ENCODE assay signal across 14 cellular contexts in genomic region chr3:149401215-149401925, GRCh38. TPM values are rescaled to one million over a fixed set of nuclear protein-coding genes. Genes with fewer than 3 reads are reported as not detected.
DNase-seq lines count a peak whose midpoint lies in the region; ATAC-seq and TF ChIP-seq lines count a peak whose summit lies in the region.
"Had no signal": no experiment of that assay in that cellular context is flagged by ENCODE, and none has a peak within 500 bp of the region (broad histone marks: within the 10 kb centered on the region; RNA-seq: fewer than 3 reads in every experiment).

No MANE protein-coding gene starts in this region.

- H2AK5ac ChIP-seq in mesenchymal stem cell (ENCODE audit: low read length, severe bottlenecking): no peak overlapping the region

- H2BK5ac ChIP-seq in mesenchymal stem cell (ENCODE audit: low read depth, low read length, poor library complexity, severe bottlenecking): no peak overlapping the region

- no peaks in the 10 kb centered on the region for H3K27me3 Mint-ChIP-seq in Caco-2 (ENCODE audit: insufficient read depth, unreplicated experiment)
- H3K27me3 Mint-ChIP-seq in activated T-cell treated with anti-CD3 and anti-CD28 coated beads, Interleukin-2, amount 50 U/mL, for 24 hours: peaks cover 23% of the 10 kb centered on the region
- peaks cover 9 to 55% of the 10 kb centered on the region in 2 donors for H3K27me3 Mint-ChIP-seq in CD8-positive, alpha-beta memory T cell

- H3K18ac ChIP-seq in mesenchymal stem cell (ENCODE audit: low read depth in 1 of 2, low read length in 2 of 2): peak overlapping the region in 1 of 2 experiments; percentile 57

- H3K4me3 ChIP-seq in Caco-2 (ENCODE audit: low read depth, low read length) (no peak overlapping the region; the same call in 1 of the 2 replicates), colonic mucosa (no peak overlapping the region), mesenchymal stem cell (ENCODE audit: insufficient read depth in 1 of 2, low read depth in 1 of 2, low read length in 2 of 2) (no peak overlapping the region)
- no peak overlapping the region for H3K4me3 ChIP-seq in CD8-positive, alpha-beta memory T cell (ENCODE audit: low read length)
- H3K4me3 ChIP-seq: adrenal gland had no signal

- H3K23ac ChIP-seq in mesenchymal stem cell (ENCODE audit: low read length in 2 of 2): no peak overlapping the region

- no peak for ATAC-seq in GM19324 (IDR thresholded peaks at IDR 0.05; ENCODE audit: low FRiP score, unreplicated experiment)
- ATAC-seq: natural killer cell had no signal

- H4K91ac ChIP-seq in mesenchymal stem cell (ENCODE audit: low read length): peak overlapping the region; percentile 61

- H3K27ac ChIP-seq in colonic mucosa (peak overlapping the region; percentile 0), mesenchymal stem cell (ENCODE audit: low read length, poor library complexity, severe bottlenecking) (no peak overlapping the region)
- no peak overlapping the region for H3K27ac ChIP-seq in CD8-positive, alpha-beta memory T cell (ENCODE audit: low read depth, low read length)
- H3K27ac ChIP-seq: adrenal gland, RWPE1 had no signal

- DNase-seq in Caco-2 (peak; percentile 50 to 53), NCI-H226 (peak; percentile 78), colonic mucosa (peak; percentile 42), mesenchymal stem cell (peak; percentile 65), hypothalamus (lab: John Stamatoyannopoulos, UW) (no peak)
- DNase-seq in activated T-cell treated with anti-CD3 and anti-CD28 coated beads, Interleukin-2, amount 50 U/mL, for 24 hours: no peak
- DNase-seq in CD8-positive, alpha-beta memory T cell: no peak
- DNase-seq: activated CD4-positive, alpha-beta T cell treated with anti-CD3 and anti-CD28 coated beads, Interleukin-2, amount 10 ng/mL, durations not matched to agents 7 days and 5 days; adrenal gland; CD4-positive, CD25-positive, alpha-beta regulatory T cell; glutamatergic neuron; natural killer cell had no signal

- H3K14ac ChIP-seq in mesenchymal stem cell (ENCODE audit: low read length in 2 of 2): no peak overlapping the region

- H3K36me3 ChIP-seq in Caco-2 (ENCODE audit: control insufficient read depth, insufficient read depth, low read length) (no peaks in the 10 kb centered on the region), colonic mucosa (no peaks in the 10 kb centered on the region), mesenchymal stem cell (ENCODE audit: control insufficient read depth in 1 of 2, insufficient read depth in 2 of 2, low read depth in 1 of 2, low read length in 2 of 2) (no peaks in the 10 kb centered on the region)
- no peaks in the 10 kb centered on the region for H3K36me3 ChIP-seq in CD8-positive, alpha-beta memory T cell (ENCODE audit: insufficient read depth, low read length)
- H3K36me3 ChIP-seq: adrenal gland had no signal

- H3K4ac ChIP-seq in mesenchymal stem cell (ENCODE audit: low read depth in 1 of 2, low read length in 2 of 2): peak overlapping the region in 1 of 2 experiments; percentile 73

- no peak overlapping the region for H3K4me2 ChIP-seq in mesenchymal stem cell (ENCODE audit: low read length, poor library complexity, severe bottlenecking)

- H3K4me3 Mint-ChIP-seq in Caco-2 (ENCODE audit: unreplicated experiment): peak overlapping the region; percentile 6
- no peak overlapping the region for H3K4me3 Mint-ChIP-seq in activated T-cell treated with anti-CD3 and anti-CD28 coated beads, Interleukin-2, amount 50 U/mL, for 24 hours
- no peak overlapping the region for H3K4me3 Mint-ChIP-seq in CD8-positive, alpha-beta memory T cell
- H3K4me3 Mint-ChIP-seq: activated CD4-positive, alpha-beta T cell treated with anti-CD3 and anti-CD28 coated beads, Interleukin-2, amount 10 ng/mL, durations not matched to agents 7 days and 5 days; CD4-positive, CD25-positive, alpha-beta regulatory T cell; natural killer cell had no signal

- 0 out of 2 replicates have a peak, but pooled peaks cover 5% of the 10 kb centered on the region for H3K9me3 ChIP-seq in Caco-2
- H3K9me3 ChIP-seq in colonic mucosa: no peaks in the 10 kb centered on the region
- no peaks in the 10 kb centered on the region for H3K9me3 ChIP-seq in mesenchymal stem cell (ENCODE audit: control insufficient read depth, low read length)
- no peaks in the 10 kb centered on the region for H3K9me3 ChIP-seq in CD8-positive, alpha-beta memory T cell (ENCODE audit: low read length)
- H3K9me3 ChIP-seq: adrenal gland had no signal

- no peaks in the 10 kb centered on the region for H3K36me3 Mint-ChIP-seq in Caco-2 (ENCODE audit: insufficient read depth, unreplicated experiment)
- no peaks in the 10 kb centered on the region for H3K36me3 Mint-ChIP-seq in activated T-cell treated with anti-CD3 and anti-CD28 coated beads, Interleukin-2, amount 50 U/mL, for 24 hours (ENCODE audit: low read depth)
- H3K36me3 Mint-ChIP-seq in CD8-positive, alpha-beta memory T cell: no peaks in the 10 kb centered on the region
- H3K36me3 Mint-ChIP-seq: CD4-positive, CD25-positive, alpha-beta regulatory T cell; natural killer cell had no signal

- TF ChIP-seq CTCF in Caco-2 (IDR thresholded peaks at IDR 0.05; ENCODE audit: insufficient read depth in 1 of 2, low read depth in 1 of 2, low read length in 1 of 2, severe bottlenecking in 1 of 2, unreplicated experiment in 1 of 2) (no peak), colonic mucosa (IDR thresholded peaks at IDR 0.05) (no peak)

- intact Hi-C loops in Caco-2 (cut with micrococcal nuclease; ENCODE audit: unreplicated experiment): loop anchor here (1.0 kb wide), 2 partner anchors 8 to 14 kb away; no protein-coding TSS in a partner anchor
- intact Hi-C loops in colonic mucosa (cut with DNase I): no loop called here

- POLR2A ChIA-PET in Caco-2 (lab: Charles Lee): interaction anchor here (0.6 to 1.2 kb wide), 3 partner anchors 14 to 101 kb away, joined by 3 to 4 read pairs (median 4); no protein-coding TSS in a partner anchor
- POLR2A ChIA-PET in CD8-positive, alpha-beta memory T cell (lab: Charles Lee): no interaction called here

- H2BK15ac ChIP-seq in mesenchymal stem cell (ENCODE audit: low read depth, poor library complexity, severe bottlenecking): peak overlapping the region; percentile 48

- H3K4me1 ChIP-seq in Caco-2: peaks cover 33% of the 10 kb centered on the region
- H3K4me1 ChIP-seq in colonic mucosa: no peaks in the 10 kb centered on the region
- no peaks in the 10 kb centered on the region for H3K4me1 ChIP-seq in mesenchymal stem cell (ENCODE audit: control insufficient read depth, insufficient read depth, low read depth, low read length)
- no peaks in the 10 kb centered on the region for H3K4me1 ChIP-seq in CD8-positive, alpha-beta memory T cell (ENCODE audit: insufficient read depth, low read length)
- H3K4me1 ChIP-seq: adrenal gland had no signal

- H2AFZ ChIP-seq in mesenchymal stem cell (ENCODE audit: low read depth, low read length): no peak overlapping the region

- WGBS in mesenchymal stem cell: 42% methylated on average over 3 of the region's 3 CpGs

- H2BK12ac ChIP-seq in mesenchymal stem cell (ENCODE audit: low read length in 2 of 2): peak overlapping the region; percentile 54 to 66

- H4K8ac ChIP-seq in mesenchymal stem cell (ENCODE audit: low read length): peak overlapping the region; percentile 60

- H3K27me3 ChIP-seq in Caco-2 (replicated peaks; ENCODE audit: control insufficient read depth, insufficient read depth, low read length) (no peaks in the 10 kb centered on the region), colonic mucosa (no peaks in the 10 kb centered on the region), mesenchymal stem cell (ENCODE audit: control insufficient read depth in 1 of 2, insufficient read depth in 1 of 2, low read length in 2 of 2) (no peaks in the 10 kb centered on the region)
- no peaks in the 10 kb centered on the region for H3K27me3 ChIP-seq in CD8-positive, alpha-beta memory T cell (ENCODE audit: insufficient read depth, low read length, poor library complexity, severe bottlenecking)
- H3K27me3 ChIP-seq: adrenal gland had no signal

- H3K9ac ChIP-seq in colonic mucosa (ENCODE audit: low read depth in 2 of 2, low read length in 2 of 2) (no peak overlapping the region), mesenchymal stem cell (ENCODE audit: low read length) (no peak overlapping the region)

- H3K9me3 Mint-ChIP-seq in Caco-2 (ENCODE audit: unreplicated experiment): peaks cover 9% of the 10 kb centered on the region
- H3K9me3 Mint-ChIP-seq in activated T-cell treated with anti-CD3 and anti-CD28 coated beads, Interleukin-2, amount 50 U/mL, for 24 hours: no peaks in the 10 kb centered on the region
- no peaks in the 10 kb centered on the region for H3K9me3 Mint-ChIP-seq in CD8-positive, alpha-beta memory T cell
- H3K9me3 Mint-ChIP-seq: activated CD4-positive, alpha-beta T cell treated with anti-CD3 and anti-CD28 coated beads, Interleukin-2, amount 10 ng/mL, durations not matched to agents 7 days and 5 days; natural killer cell had no signal

- H3K79me1 ChIP-seq in mesenchymal stem cell (replicated peaks; ENCODE audit: low read length, poor library complexity, severe bottlenecking): no peaks in the 10 kb centered on the region

- peaks cover 19% of the 10 kb centered on the region for H3K4me1 Mint-ChIP-seq in Caco-2 (ENCODE audit: low read depth, unreplicated experiment)
- H3K4me1 Mint-ChIP-seq in activated T-cell treated with anti-CD3 and anti-CD28 coated beads, Interleukin-2, amount 50 U/mL, for 24 hours (ENCODE audit: low read depth): no peaks in the 10 kb centered on the region
- peaks cover 0 to 2% (median 0%) of the 10 kb centered on the region in 3 donors for H3K4me1 Mint-ChIP-seq in CD8-positive, alpha-beta memory T cell
- H3K4me1 Mint-ChIP-seq: activated CD4-positive, alpha-beta T cell treated with anti-CD3 and anti-CD28 coated beads, Interleukin-2, amount 10 ng/mL, durations not matched to agents 7 days and 5 days; CD4-positive, CD25-positive, alpha-beta regulatory T cell; natural killer cell had no signal

- peak overlapping the region; percentile 78 for H3K27ac Mint-ChIP-seq in Caco-2 (ENCODE audit: unreplicated experiment)
- H3K27ac Mint-ChIP-seq in activated T-cell treated with anti-CD3 and anti-CD28 coated beads, Interleukin-2, amount 50 U/mL, for 24 hours: no peak overlapping the region
- H3K27ac Mint-ChIP-seq in CD8-positive, alpha-beta memory T cell: no peak overlapping the region
- H3K27ac Mint-ChIP-seq: activated CD4-positive, alpha-beta T cell treated with anti-CD3 and anti-CD28 coated beads, Interleukin-2, amount 10 ng/mL, durations not matched to agents 7 days and 5 days; CD4-positive, CD25-positive, alpha-beta regulatory T cell; natural killer cell had no signal

- TSS peak; percentile 87 for BruUV-seq in Caco-2 (replicated peaks; lab: Mats Ljungman, UMichigan)

- CTCF ChIA-PET in Caco-2 (lab: Charles Lee): interaction anchor here (0.5 to 1.3 kb wide), 5 partner anchors 14 to 88 kb away, joined by 3 to 5 read pairs (median 3); no protein-coding TSS in a partner anchor
- CTCF ChIA-PET in CD8-positive, alpha-beta memory T cell (lab: Charles Lee): no interaction called here

- H2BK120ac ChIP-seq in mesenchymal stem cell (ENCODE audit: low read depth, low read length): peak overlapping the region; percentile 61

RNA-seq across cellular contexts. Expression of gene TM4SF1, which starts 23.9 kb away (rescaled TPM):
- total RNA-seq in Caco-2 (2022) (49.2 and 78.3 TPM in 2 replicates), colonic mucosa (10 to 100 TPM; 30.8 to 48.7 TPM)
- polyA plus RNA-seq in mesenchymal stem cell (2013, experiment 1 of 2): 80.3 TPM
- 86.8 TPM for polyA plus RNA-seq in mesenchymal stem cell (2013, experiment 2 of 2)
- under 1 TPM; 0.18 to 0.27 TPM for total RNA-seq in CD8-positive, alpha-beta memory T cell
- polyA plus RNA-seq in CD8-positive, alpha-beta memory T cell: not detected
- total RNA-seq: activated CD4-positive, alpha-beta T cell treated with anti-CD3 and anti-CD28 coated beads, Interleukin-2, amount 10 ng/mL, durations not matched to agents 7 days and 5 days; natural killer cell had no signal
- polyA plus RNA-seq: CD4-positive, CD25-positive, alpha-beta regulatory T cell had no signal

Comparison
In these comparisons a context has a peak if more than half of its experiments do, and no peak if none do; other contexts are left out.
1. DNase-seq: peak in Caco-2 (2 of 2), NCI-H226 (single experiment), colonic mucosa (single experiment) and mesenchymal stem cell (single experiment); none in hypothalamus (0 of 51), activated T-cell treated with anti-CD3 and anti-CD28 coated beads, Interleukin-2, amount 50 U/mL, for 24 hours (single experiment) and CD8-positive, alpha-beta memory T cell (0 of 5).
2. RNA of gene TM4SF1, which starts 23.9 kb away (total RNA-seq): 49.2 to 78.3 TPM in Caco-2 and 30.8 to 48.7 TPM in colonic mucosa; 0.18 to 0.27 TPM in CD8-positive, alpha-beta memory T cell; every median in the first group is over 10 times any median in the second.